22 cellular contexts compared by ENCODE assay signal in the genomic region with DNA sequence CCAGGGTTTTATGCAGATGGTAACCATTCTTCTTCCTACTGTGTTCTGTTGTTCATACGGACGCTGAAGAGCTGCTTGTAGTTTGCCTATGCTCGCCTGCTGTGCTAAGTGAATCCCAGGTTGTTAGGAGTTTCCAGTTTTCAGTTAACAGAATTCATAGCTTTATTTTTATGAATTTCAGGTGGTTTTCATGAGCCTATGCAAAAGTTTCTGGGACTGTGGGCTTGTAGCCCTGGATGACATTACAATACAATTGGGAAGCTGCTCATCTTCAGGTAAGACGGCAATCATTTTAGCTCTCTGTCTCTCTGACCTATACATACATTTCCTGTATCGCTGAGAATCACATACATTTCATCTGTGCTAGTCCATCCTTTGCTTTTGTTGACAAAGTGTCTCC.
DNase-seq lines count a peak whose midpoint lies in the region; FAIRE-seq and TF ChIP-seq lines count a peak whose summit lies in the region.
"Had no signal": no experiment of that assay in that cellular context is flagged by ENCODE, and none has a peak within 500 bp of the region (broad histone marks: within the 10 kb centered on the region; RNA-seq: fewer than 3 reads in every experiment).

No MANE protein-coding gene starts in this region.

- no peak overlapping the region for H4K91ac ChIP-seq in mesenchymal stem cell (ENCODE audit: low read length)

- no peak overlapping the region for H3K9ac ChIP-seq in mesenchymal stem cell (ENCODE audit: low read length)
- H3K9ac ChIP-seq: GM23248 had no signal

- H4K8ac ChIP-seq in mesenchymal stem cell (ENCODE audit: low read length) = no peak overlapping the region

- H3K27ac ChIP-seq in mesenchymal stem cell (ENCODE audit: low read length, poor library complexity, severe bottlenecking) = no peak overlapping the region
- H3K27ac ChIP-seq: A549, GM23248 had no signal

- H2AFZ ChIP-seq in mesenchymal stem cell (ENCODE audit: low read depth, low read length) = no peak overlapping the region
- H2AFZ ChIP-seq: GM23248 had no signal

- no peaks in the 10 kb centered on the region for H3K4me1 ChIP-seq in mesenchymal stem cell (ENCODE audit: control insufficient read depth, insufficient read depth, low read depth, low read length)
- H3K4me1 ChIP-seq: A549 had no signal

- no peak overlapping the region for H3K23ac ChIP-seq in mesenchymal stem cell (ENCODE audit: low read length in 2 of 2)

- H2BK120ac ChIP-seq in mesenchymal stem cell (ENCODE audit: low read depth, low read length) = no peak overlapping the region

- H3K4me3 ChIP-seq in mesenchymal stem cell (ENCODE audit: insufficient read depth in 1 of 2, low read depth in 1 of 2, low read length in 2 of 2) = no peak overlapping the region
- H3K4me3 ChIP-seq: A549, GM12878, GM23248 had no signal

- peaks cover 19% of the 10 kb centered on the region for H3K79me1 ChIP-seq in mesenchymal stem cell (replicated peaks; ENCODE audit: low read length, poor library complexity, severe bottlenecking)

- TF ChIP-seq POLR2A in H54 (IDR thresholded peaks at IDR 0.05; ENCODE audit: low read depth, low read length) = no peak

- no peak overlapping the region for H2BK15ac ChIP-seq in mesenchymal stem cell (ENCODE audit: low read depth, poor library complexity, severe bottlenecking)

- FAIRE-seq in H54 (lab: Jason Lieb, UNC) = peak; percentile 75
- FAIRE-seq: A549, GM12878, GM19239, H1 had no signal

- H3K4me2 ChIP-seq in mesenchymal stem cell (ENCODE audit: low read length, poor library complexity, severe bottlenecking) = no peak overlapping the region
- H3K4me2 ChIP-seq: A549 had no signal

- H3K4ac ChIP-seq in mesenchymal stem cell (ENCODE audit: low read depth in 1 of 2, low read length in 2 of 2) = no peak overlapping the region

- 96% methylated on average over 5 of the region's 5 CpGs for WGBS in mesenchymal stem cell

- DNase-seq in Ammon's horn (ENCODE audit: low spot score) (peak; percentile 21), H54 (ENCODE audit: insufficient read length, low spot score) (no peak), cerebellar cortex (ENCODE audit: low spot score) (peak; percentile 60), mesenchymal stem cell (no peak), HUDEP-2 (lab: John Stamatoyannopoulos, UW; ENCODE audit: unreplicated experiment in 76 of 76) (no peak), SKM-1 treated with dmso at 0.1 percent for 144 hours (lab: John Stamatoyannopoulos, UW; ENCODE audit: unreplicated experiment) (no peak), mesenteric fat pad (ENCODE audit: low spot score) (no peak)
- DNase-seq: 8988T; ACHN; AML-193; Calu3; CD4-positive, alpha-beta memory T cell; COR-L47; DMS53; DND-41; GDM1; GM23248; H9 had no signal

- H3K27me3 ChIP-seq in mesenchymal stem cell (ENCODE audit: control insufficient read depth in 1 of 2, insufficient read depth in 1 of 2, low read length in 2 of 2) = no peaks in the 10 kb centered on the region

- no peaks in the 10 kb centered on the region for H3K9me3 ChIP-seq in mesenchymal stem cell (ENCODE audit: control insufficient read depth, low read length)
- H3K9me3 ChIP-seq: A549 had no signal

- H3K18ac ChIP-seq in mesenchymal stem cell (ENCODE audit: low read depth in 1 of 2, low read length in 2 of 2) = no peak overlapping the region

- H2BK5ac ChIP-seq in mesenchymal stem cell (ENCODE audit: low read depth, low read length, poor library complexity, severe bottlenecking) = no peak overlapping the region

- no peak overlapping the region for H3K14ac ChIP-seq in mesenchymal stem cell (ENCODE audit: low read length in 2 of 2)

- H3K36me3 ChIP-seq in mesenchymal stem cell (ENCODE audit: control insufficient read depth in 1 of 2, insufficient read depth in 2 of 2, low read depth in 1 of 2, low read length in 2 of 2) = peaks cover 0 to 14% of the 10 kb centered on the region in 2 experiments

- H2AK5ac ChIP-seq in mesenchymal stem cell (ENCODE audit: low read length, severe bottlenecking) = peak overlapping the region; percentile 49

- H2BK12ac ChIP-seq in mesenchymal stem cell (ENCODE audit: low read length in 2 of 2) = no peak overlapping the region

Comparison
In these comparisons a context has a peak if more than half of its experiments do, and no peak if none do; other contexts are left out.
1. DNase-seq: peak in Ammon's horn (single experiment) and cerebellar cortex (single experiment); none in H54 (single experiment), mesenchymal stem cell (single experiment), HUDEP-2 (0 of 76), SKM-1 treated with dmso at 0.1 percent for 144 hours (single experiment) and mesenteric fat pad (single experiment).